2 cellular contexts compared by ENCODE assay signal in the genomic region with DNA sequence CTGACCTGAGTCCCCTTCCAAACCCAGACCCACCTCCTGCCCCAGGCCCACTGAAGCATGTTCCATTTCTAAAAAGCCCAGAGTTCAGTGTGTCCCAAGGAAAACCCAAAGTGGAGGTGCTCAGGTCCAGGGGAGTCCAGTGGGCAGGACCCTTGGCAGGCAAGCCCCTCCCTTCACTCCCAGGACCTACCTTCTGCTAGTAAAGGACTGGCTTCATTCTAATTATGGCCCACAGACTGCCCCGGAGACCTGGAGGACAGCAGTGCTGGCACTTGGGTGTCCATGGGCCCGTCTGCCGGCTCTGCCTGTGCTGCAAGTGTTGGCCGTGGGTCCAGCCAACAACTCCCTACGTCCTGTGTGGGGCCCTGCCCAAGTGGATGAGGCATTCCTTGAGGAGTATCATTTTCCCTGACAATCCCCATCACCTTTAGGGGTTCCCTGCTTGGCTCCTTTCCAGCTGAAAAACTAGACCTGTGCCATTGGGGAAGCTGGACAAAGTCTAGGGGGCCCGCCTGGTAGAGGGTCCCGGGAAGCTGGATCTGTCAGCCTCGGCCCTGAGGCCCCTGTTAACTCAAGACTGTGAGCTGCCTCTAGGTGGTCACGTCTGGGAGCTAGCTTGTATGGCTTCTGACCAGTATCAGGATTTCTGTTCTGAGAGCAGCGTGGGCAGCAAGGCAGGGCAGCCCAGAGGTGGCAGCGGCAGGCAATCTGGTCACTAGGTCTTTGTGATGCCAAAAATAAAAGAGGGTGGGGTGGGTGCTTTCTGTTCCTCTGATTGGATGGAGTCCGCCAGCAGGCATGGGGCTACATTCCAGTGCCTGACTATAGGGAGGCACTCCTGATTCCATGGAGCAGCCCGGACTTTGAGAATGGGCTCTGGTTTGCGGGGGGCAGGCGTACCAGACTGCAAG.
TF ChIP-seq lines count a peak whose summit lies in the region.

No MANE protein-coding gene starts in this region.

TF ChIP-seq in HCT116, 20 proteins besides CTCF, POLR2A, EP300 and RAD21:
- no peak for TF ChIP-seq ATF3 (IDR thresholded peaks at IDR 0.05)

TF ChIP-seq in endothelial cell of umbilical vein, 7 proteins besides CTCF, POLR2A, EP300 and RAD21:
- TF ChIP-seq MYC (IDR thresholded peaks at IDR 0.05; ENCODE audit: low read depth, low read length) (no peak), EZH2 (IDR thresholded peaks at IDR 0.05; ENCODE audit: borderline replicate concordance, low read depth, low read length, severe bottlenecking) (no peak), POLR2AphosphoS5 (IDR thresholded peaks at IDR 0.05; ENCODE audit: insufficient read depth, low read depth, low read length) (no peak), GATA2 (IDR thresholded peaks at IDR 0.05; ENCODE audit: insufficient read depth, insufficient read length, low read depth, low read length) (no peak), FOS (IDR thresholded peaks at IDR 0.05; ENCODE audit: borderline replicate concordance, insufficient read depth, low read length) (no peak)
- TF ChIP-seq, protein P1, sequence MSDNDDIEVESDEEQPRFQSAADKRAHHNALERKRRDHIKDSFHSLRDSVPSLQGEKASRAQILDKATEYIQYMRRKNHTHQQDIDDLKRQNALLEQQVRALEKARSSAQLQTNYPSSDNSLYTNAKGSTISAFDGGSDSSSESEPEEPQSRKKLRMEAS (IDR thresholded peaks at IDR 0.05; ENCODE audit: insufficient read depth, insufficient read length): no peak
